In the genomic region with DNA sequence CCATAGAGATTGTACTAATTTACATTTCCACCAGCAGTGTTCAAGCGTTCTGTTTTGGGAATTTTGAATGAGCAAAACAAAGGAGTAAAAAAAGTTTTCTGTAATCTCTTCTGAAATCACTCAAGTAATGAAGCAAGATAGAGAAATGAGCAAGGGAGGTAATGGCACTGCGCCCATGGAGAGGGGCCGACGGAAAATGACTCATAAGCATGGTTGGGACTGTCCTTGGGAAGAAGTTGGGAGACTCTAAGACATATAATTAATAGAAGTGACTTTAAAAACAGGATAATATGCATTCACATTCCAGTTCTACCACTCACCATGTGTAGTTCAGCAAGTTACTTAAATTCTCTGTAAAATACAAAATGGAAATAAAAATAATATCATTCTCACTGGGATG, we compare ENCODE assay signal across 19 cellular contexts.
DNase-seq lines count a peak whose midpoint lies in the region; ATAC-seq and TF ChIP-seq lines count a peak whose summit lies in the region.
"Had no signal": no experiment of that assay in that cellular context is flagged by ENCODE, and none has a peak within 500 bp of the region (broad histone marks: within the 10 kb centered on the region; RNA-seq: fewer than 3 reads in every experiment).

No MANE protein-coding gene starts in this region.

- no peaks in the 10 kb centered on the region for H3K9me2 ChIP-seq in Karpas-422 (replicated peaks; ENCODE audit: insufficient read depth, low read length)

- H3K79me2 ChIP-seq in Karpas-422 (ENCODE audit: low read length), result no peaks in the 10 kb centered on the region

- peak; percentile 46 for DNase-seq in M059J (ENCODE audit: low read depth)
- peak; percentile 64 to 84 (median 80) for DNase-seq in adrenal gland
- peak; percentile 15 for DNase-seq in fibroblast of mammary gland (ENCODE audit: low read depth)
- DNase-seq in activated T-helper 2 cell treated with anti-CD3 and anti-CD28 coated beads, Interferon-gamma antibody, Interleukin-2, Interleukin-4, amounts not matched to agents 10 μg/mL and 5 μg/mL and 100 μg/mL, durations not matched to agents 14 hours and 24 hours and 36 hours (ENCODE audit: low spot score), result no peak
- DNase-seq in Karpas-422, result no peak
- no peak for DNase-seq in T-helper 2 cell treated with Interferon-gamma antibody and Interleukin-4, amounts not matched to agents 5 μg/mL and 100 μg/mL, for 36 hours (ENCODE audit: low spot score)
- DNase-seq: BE2C; CD4-positive, CD25-positive, alpha-beta regulatory T cell; COR-L47; GF-D8; GM23248; HCEC 1CT; MV-4-11; NCI-H1694 treated with DMSO at 0.1 percent for 48 hours; NCI-H2107; NCI-H510A treated with DMSO at 0.1 percent for 48 hours; SW 1271 had no signal

- H3K9me3 Mint-ChIP-seq in activated T-helper 2 cell treated with anti-CD3 and anti-CD28 coated beads, Interferon-gamma antibody, Interleukin-2, Interleukin-4, amounts not matched to agents 10 μg/mL and 5 μg/mL and 100 μg/mL, durations not matched to agents 14 hours and 24 hours and 36 hours, result no peaks in the 10 kb centered on the region
- no peaks in the 10 kb centered on the region for H3K9me3 Mint-ChIP-seq in T-helper 2 cell treated with Interferon-gamma antibody and Interleukin-4, amounts not matched to agents 5 μg/mL and 100 μg/mL, for 36 hours

- H3K4me2 ChIP-seq in Karpas-422 (ENCODE audit: low read depth, low read length, poor library complexity, severe bottlenecking), result no peak overlapping the region

- no peak for TF ChIP-seq CTCF in adrenal gland (IDR thresholded peaks at IDR 0.05)
- TF ChIP-seq CTCF in fibroblast of mammary gland (conservative IDR thresholded peaks at IDR 0.05; ENCODE audit: control insufficient read depth, insufficient read depth, low read depth, low read length), result no peak

- H3K9me3 ChIP-seq in adrenal gland (replicated peaks in 1 of 3) (no peaks in the 10 kb centered on the region), Karpas-422 (ENCODE audit: low read length) (no peaks in the 10 kb centered on the region)
- H3K9me3 ChIP-seq: BE2C, SJSA1 had no signal

- H3K4me3 Mint-ChIP-seq in activated T-helper 2 cell treated with anti-CD3 and anti-CD28 coated beads, Interferon-gamma antibody, Interleukin-2, Interleukin-4, amounts not matched to agents 10 μg/mL and 5 μg/mL and 100 μg/mL, durations not matched to agents 14 hours and 24 hours and 36 hours (ENCODE audit: low read depth), result no peak overlapping the region
- no peak overlapping the region for H3K4me3 Mint-ChIP-seq in T-helper 2 cell treated with Interferon-gamma antibody and Interleukin-4, amounts not matched to agents 5 μg/mL and 100 μg/mL, for 36 hours
- H3K4me3 Mint-ChIP-seq: CD4-positive, CD25-positive, alpha-beta regulatory T cell had no signal

- H3K4me1 Mint-ChIP-seq in activated T-helper 2 cell treated with anti-CD3 and anti-CD28 coated beads, Interferon-gamma antibody, Interleukin-2, Interleukin-4, amounts not matched to agents 10 μg/mL and 5 μg/mL and 100 μg/mL, durations not matched to agents 14 hours and 24 hours and 36 hours (ENCODE audit: low read depth), result no peaks in the 10 kb centered on the region
- no peaks in the 10 kb centered on the region for H3K4me1 Mint-ChIP-seq in T-helper 2 cell treated with Interferon-gamma antibody and Interleukin-4, amounts not matched to agents 5 μg/mL and 100 μg/mL, for 36 hours (ENCODE audit: low read depth)
- H3K4me1 Mint-ChIP-seq: CD4-positive, CD25-positive, alpha-beta regulatory T cell had no signal

- H3K27ac ChIP-seq in adrenal gland, result peak overlapping the region in 1 of 5 donors; percentile 24
- no peak overlapping the region for H3K27ac ChIP-seq in Karpas-422 (ENCODE audit: low read length)
- H3K27ac ChIP-seq: GM23248, SJSA1 had no signal

- intact Hi-C loops in adrenal gland (cut with DNase I), result no loop called here
- intact Hi-C loops in activated T-helper 2 cell treated with anti-CD3 and anti-CD28 coated beads, Interferon-gamma antibody, Interleukin-2, Interleukin-4, amounts not matched to agents 10 μg/mL and 5 μg/mL and 100 μg/mL, durations not matched to agents 14 hours and 24 hours and 36 hours (cut with micrococcal nuclease), result no loop called here

- H3K36me3 ChIP-seq in adrenal gland (replicated peaks in 1 of 2) (no peaks in the 10 kb centered on the region), Karpas-422 (ENCODE audit: insufficient read depth, low read length) (no peaks in the 10 kb centered on the region)
- H3K36me3 ChIP-seq: BE2C, SJSA1 had no signal

- peaks cover 0 to 17% of the 10 kb centered on the region in 2 donors for H3K4me1 ChIP-seq in adrenal gland (replicated peaks in 1 of 2)
- no peaks in the 10 kb centered on the region for H3K4me1 ChIP-seq in Karpas-422 (ENCODE audit: low read length)
- H3K4me1 ChIP-seq: BE2C, SJSA1 had no signal

- H3K27ac Mint-ChIP-seq in activated T-helper 2 cell treated with anti-CD3 and anti-CD28 coated beads, Interferon-gamma antibody, Interleukin-2, Interleukin-4, amounts not matched to agents 10 μg/mL and 5 μg/mL and 100 μg/mL, durations not matched to agents 14 hours and 24 hours and 36 hours, result no peak overlapping the region
- H3K27ac Mint-ChIP-seq in T-helper 2 cell treated with Interferon-gamma antibody and Interleukin-4, amounts not matched to agents 5 μg/mL and 100 μg/mL, for 36 hours, result no peak overlapping the region
- H3K27ac Mint-ChIP-seq: CD4-positive, CD25-positive, alpha-beta regulatory T cell had no signal

- no peak overlapping the region for H2AFZ ChIP-seq in Karpas-422 (ENCODE audit: low read length)
- H2AFZ ChIP-seq: GM23248 had no signal

- WGBS in adrenal gland, 4 donors, result 39 to 52% (median 45%) methylated on average over 4 of the region's 4 CpGs

- H4K20me1 ChIP-seq in Karpas-422 (ENCODE audit: insufficient read depth, low read depth, low read length), result no peaks in the 10 kb centered on the region

- no peak overlapping the region for H3K4me3 ChIP-seq in adrenal gland
- H3K4me3 ChIP-seq in fibroblast of mammary gland (ENCODE audit: control insufficient read depth, low read depth, low read length), result no peak overlapping the region
- H3K4me3 ChIP-seq in Karpas-422 (ENCODE audit: low read length), result no peak overlapping the region
- H3K4me3 ChIP-seq: GM23248, SJSA1 had no signal

- H3K27me3 ChIP-seq in adrenal gland (peaks cover 4% of the 10 kb centered on the region), Karpas-422 (ENCODE audit: low read length) (peaks cover 2% of the 10 kb centered on the region; the same call in 1 of the 2 replicates)
- H3K27me3 ChIP-seq: BE2C had no signal

- TF ChIP-seq POLR2A in adrenal gland (IDR thresholded peaks at IDR 0.05), result no peak

- H3K27me3 Mint-ChIP-seq in activated T-helper 2 cell treated with anti-CD3 and anti-CD28 coated beads, Interferon-gamma antibody, Interleukin-2, Interleukin-4, amounts not matched to agents 10 μg/mL and 5 μg/mL and 100 μg/mL, durations not matched to agents 14 hours and 24 hours and 36 hours (ENCODE audit: low read depth), result no peaks in the 10 kb centered on the region
- H3K27me3 Mint-ChIP-seq in T-helper 2 cell treated with Interferon-gamma antibody and Interleukin-4, amounts not matched to agents 5 μg/mL and 100 μg/mL, for 36 hours (ENCODE audit: low read depth), result no peaks in the 10 kb centered on the region
- H3K27me3 Mint-ChIP-seq: CD4-positive, CD25-positive, alpha-beta regulatory T cell had no signal

- no peaks in the 10 kb centered on the region for H3K36me3 Mint-ChIP-seq in activated T-helper 2 cell treated with anti-CD3 and anti-CD28 coated beads, Interferon-gamma antibody, Interleukin-2, Interleukin-4, amounts not matched to agents 10 μg/mL and 5 μg/mL and 100 μg/mL, durations not matched to agents 14 hours and 24 hours and 36 hours (ENCODE audit: low read depth)
- H3K36me3 Mint-ChIP-seq in T-helper 2 cell treated with Interferon-gamma antibody and Interleukin-4, amounts not matched to agents 5 μg/mL and 100 μg/mL, for 36 hours (ENCODE audit: low read depth), result no peaks in the 10 kb centered on the region
- H3K36me3 Mint-ChIP-seq: CD4-positive, CD25-positive, alpha-beta regulatory T cell had no signal

- no peak for ATAC-seq in GM21737 (IDR thresholded peaks at IDR 0.05; ENCODE audit: unreplicated experiment)

- H3K9ac ChIP-seq in Karpas-422 (ENCODE audit: low read length), result no peak overlapping the region
- H3K9ac ChIP-seq: GM23248 had no signal

Comparison
In these comparisons a context has a peak if more than half of its experiments do, and no peak if none do; other contexts are left out.
1. DNase-seq: peak in M059J (single experiment), adrenal gland (7 of 7) and fibroblast of mammary gland (single experiment); none in activated T-helper 2 cell treated with anti-CD3 and anti-CD28 coated beads, Interferon-gamma antibody, Interleukin-2, Interleukin-4, amounts not matched to agents 10 μg/mL and 5 μg/mL and 100 μg/mL, durations not matched to agents 14 hours and 24 hours and 36 hours (single experiment), Karpas-422 (single experiment) and T-helper 2 cell treated with Interferon-gamma antibody and Interleukin-4, amounts not matched to agents 5 μg/mL and 100 μg/mL, for 36 hours (single experiment).